In genomic region chr20:58650776-58651547, GRCh38 we compare ENCODE assay signal across 8 cellular contexts. TPM values are rescaled to one million over a fixed set of nuclear protein-coding genes. Genes with fewer than 3 reads are reported as not detected.
A peak's percentile ranks its signal among the peaks of the same experiment; 100 is the strongest.
DNase-seq lines count a peak whose midpoint lies in the region; ATAC-seq and TF ChIP-seq lines count a peak whose summit lies in the region.

TSS of gene STX16 (plus strand) at chr20:58651283. CDS start at chr20:58652007, 724 bp downstream.

- no peaks in the 10 kb centered on the region for H3K9me3 ChIP-seq in thoracic aorta

- peak; percentile 82 for ATAC-seq in thoracic aorta (ENCODE audit: insufficient number of reproducible peaks, low FRiP score, low read depth)

- H3K27me3 Mint-ChIP-seq in HFFc6 (ENCODE audit: insufficient read depth) (no peaks in the 10 kb centered on the region; the same call in 1 of the 2 replicates), glutamatergic neuron (ENCODE audit: unreplicated experiment) (peaks cover 2% of the 10 kb centered on the region), osteocyte (ENCODE audit: unreplicated experiment) (no peaks in the 10 kb centered on the region)
- H3K27me3 Mint-ChIP-seq in activated naive CD8-positive, alpha-beta T cell treated with anti-CD3 and anti-CD28 coated beads for 36 hours = no peaks in the 10 kb centered on the region

- H3K9me3 Mint-ChIP-seq in HFFc6 (no peaks in the 10 kb centered on the region), glutamatergic neuron (ENCODE audit: unreplicated experiment) (peaks cover 5% of the 10 kb centered on the region), osteocyte (ENCODE audit: unreplicated experiment) (no peaks in the 10 kb centered on the region)
- no peaks in the 10 kb centered on the region for H3K9me3 Mint-ChIP-seq in activated naive CD8-positive, alpha-beta T cell treated with anti-CD3 and anti-CD28 coated beads for 36 hours

- no peaks in the 10 kb centered on the region for H3K36me3 ChIP-seq in thoracic aorta

- peaks cover 50% of the 10 kb centered on the region for H3K4me1 Mint-ChIP-seq in HFFc6 (ENCODE audit: low read depth)
- peaks cover 13% of the 10 kb centered on the region for H3K4me1 Mint-ChIP-seq in activated naive CD8-positive, alpha-beta T cell treated with anti-CD3 and anti-CD28 coated beads for 36 hours
- peaks cover 20% of the 10 kb centered on the region for H3K4me1 Mint-ChIP-seq in glutamatergic neuron (ENCODE audit: low read depth, unreplicated experiment)
- H3K4me1 Mint-ChIP-seq in osteocyte (ENCODE audit: unreplicated experiment) = peaks cover 33% of the 10 kb centered on the region

- TF ChIP-seq CTCF in HFFc6 (IDR thresholded peaks at IDR 0.05) (peak; percentile 80), glutamatergic neuron (IDR thresholded peaks at IDR 0.05; ENCODE audit: partially characterized antibody, unreplicated experiment) (peak; percentile 63), osteocyte (IDR thresholded peaks at IDR 0.05) (peak; percentile 71), thoracic aorta (IDR thresholded peaks at IDR 0.05) (peak; percentile 55)

- H3K27ac Mint-ChIP-seq in HFFc6 (peak within 1 kb of the TSS; percentile 98), glutamatergic neuron (ENCODE audit: unreplicated experiment) (peak within 1 kb of the TSS; percentile 98), osteocyte (ENCODE audit: unreplicated experiment) (peak within 1 kb of the TSS; percentile 97)
- peak within 1 kb of the TSS; percentile 99 for H3K27ac Mint-ChIP-seq in activated naive CD8-positive, alpha-beta T cell treated with anti-CD3 and anti-CD28 coated beads for 36 hours

- peak within 1 kb of the TSS; percentile 93 for H3K27ac ChIP-seq in thoracic aorta

- peaks cover 36 to 58% of the 10 kb centered on the region in 2 donors for H3K4me1 ChIP-seq in thoracic aorta (ENCODE audit: control insufficient read depth in 1 of 2, low read depth in 2 of 2)

- H3K36me3 Mint-ChIP-seq in HFFc6 (ENCODE audit: low read depth) (peaks cover 24% of the 10 kb centered on the region), glutamatergic neuron (ENCODE audit: unreplicated experiment) (no peaks in the 10 kb centered on the region), osteocyte (ENCODE audit: unreplicated experiment) (no peaks in the 10 kb centered on the region)
- peaks cover 21% of the 10 kb centered on the region for H3K36me3 Mint-ChIP-seq in activated naive CD8-positive, alpha-beta T cell treated with anti-CD3 and anti-CD28 coated beads for 36 hours

- H3K27me3 ChIP-seq in thoracic aorta (replicated peaks; ENCODE audit: insufficient read depth) = no peaks in the 10 kb centered on the region

- peak within 1 kb of the TSS; percentile 96 for H3K4me3 ChIP-seq in thoracic aorta

- peak; percentile 73 for DNase-seq in GM04503 (ENCODE audit: low read depth)
- peak; percentile 86 for DNase-seq in HFFc6
- DNase-seq in NCI-H1048 (lab: John Stamatoyannopoulos, UW) = peak; percentile 89
- DNase-seq in SKM-1 treated with dmso at 0.1 percent for 144 hours (lab: John Stamatoyannopoulos, UW; ENCODE audit: unreplicated experiment) = peak; percentile 88
- DNase-seq in activated naive CD8-positive, alpha-beta T cell treated with anti-CD3 and anti-CD28 coated beads for 36 hours = peak; percentile 88
- DNase-seq in glutamatergic neuron = peak; percentile 91
- peak; percentile 95 for DNase-seq in osteocyte (ENCODE audit: extremely low spot score, unreplicated experiment)
- DNase-seq in thoracic aorta (ENCODE audit: low spot score) = peak; percentile 49

- peak within 1 kb of the TSS; percentile 99 for H3K4me3 Mint-ChIP-seq in HFFc6
- peak within 1 kb of the TSS; percentile 99 for H3K4me3 Mint-ChIP-seq in activated naive CD8-positive, alpha-beta T cell treated with anti-CD3 and anti-CD28 coated beads for 36 hours
- peak within 1 kb of the TSS; percentile 99 for H3K4me3 Mint-ChIP-seq in glutamatergic neuron (ENCODE audit: unreplicated experiment)
- H3K4me3 Mint-ChIP-seq in osteocyte (ENCODE audit: unreplicated experiment) = peak within 1 kb of the TSS; percentile 99

RNA-seq across cellular contexts. Expression of gene STX16, which starts in this region (rescaled TPM):
- 10 to 100 TPM; 44.4 to 51.8 (median 48.3) TPM for total RNA-seq in HFFc6 (2021; fragmentation: NEBNext Ultra II Directional; extraction: Animal tissue kit (Norgen Biotek cat#: 25700))
- 10 to 100 TPM; 84.0 to 93.5 TPM for total RNA-seq in activated naive CD8-positive, alpha-beta T cell treated with anti-CD3 and anti-CD28 coated beads for 36 hours
- total RNA-seq in glutamatergic neuron (ENCODE audit: unreplicated experiment) = 71.2 TPM
- 66.9 and 67.0 TPM in 2 replicates for total RNA-seq in osteocyte
- total RNA-seq in thoracic aorta = 100 to 1,000 TPM in 1 of 2 donors, 10 to 100 TPM in 1; 66.3 to 109 TPM

Comparison
In these comparisons a context has a peak if more than half of its experiments do, and no peak if none do; other contexts are left out.
1. Peak in every context shown above with its lines: DNase-seq, ATAC-seq, H3K4me3 ChIP-seq and H3K27ac ChIP-seq.